ENCODE assay signal across 12 cellular contexts in the genomic region with DNA sequence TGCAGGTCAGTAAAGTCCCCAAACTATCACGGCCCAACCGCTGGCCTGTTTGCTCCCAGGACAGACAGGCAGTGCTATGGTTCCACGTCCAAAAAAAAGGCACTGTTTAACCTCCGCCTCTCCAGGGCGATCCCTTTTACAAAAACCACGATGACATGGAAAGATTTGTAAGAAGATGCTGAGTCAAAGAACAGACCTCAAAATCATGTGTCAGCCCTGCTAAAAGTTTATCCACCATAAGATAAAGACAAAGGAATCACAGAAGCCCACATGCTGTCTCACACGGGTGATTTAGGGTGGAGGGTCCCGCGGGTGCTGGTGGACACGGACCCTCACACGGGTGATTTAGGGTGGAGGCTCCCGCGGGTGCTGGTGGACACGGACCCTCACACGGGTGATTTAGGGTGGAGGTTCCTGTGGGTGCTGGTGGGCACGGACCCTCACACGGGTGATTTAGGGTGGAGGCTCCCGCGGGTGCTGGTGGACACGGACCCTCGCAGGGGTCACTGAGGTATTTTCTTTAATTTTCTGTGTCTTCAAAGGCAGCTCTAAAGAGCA.
DNase-seq lines count a peak whose midpoint lies in the region; ATAC-seq and TF ChIP-seq lines count a peak whose summit lies in the region.
"Had no signal": no experiment of that assay in that cellular context is flagged by ENCODE, and none has a peak within 500 bp of the region (broad histone marks: within the 10 kb centered on the region; RNA-seq: fewer than 3 reads in every experiment).

No MANE protein-coding gene starts in this region.

- H3K9me3 Mint-ChIP-seq in natural killer cell (no peaks in the 10 kb centered on the region), activated B cell treated with CpG ODN at 0.5 μM for 24 hours (no peaks in the 10 kb centered on the region)
- H3K9me3 Mint-ChIP-seq in natural killer cell treated with Interleukin-12 subunit alpha and Interleukin-12 subunit beta and Interleukin-15 and Interleukin-18, amount 100 ng/mL, for 72 hours, result peaks cover 3% of the 10 kb centered on the region
- H3K9me3 Mint-ChIP-seq: neural crest cell had no signal

- H3K4me3 Mint-ChIP-seq in natural killer cell (no peak overlapping the region), activated B cell treated with CpG ODN at 0.5 μM for 24 hours (no peak overlapping the region)
- H3K4me3 Mint-ChIP-seq in natural killer cell treated with Interleukin-12 subunit alpha and Interleukin-12 subunit beta and Interleukin-15 and Interleukin-18, amount 100 ng/mL, for 72 hours, result no peak overlapping the region
- H3K4me3 Mint-ChIP-seq: activated CD4-positive, alpha-beta T cell treated with anti-CD3 and anti-CD28 coated beads for 36 hours had no signal

- CTCF ChIA-PET in activated B cell treated with CpG ODN at 0.5 μM for 24 hours (lab: Charles Lee), result no interaction called here

- intact Hi-C loops in natural killer cell (cut with micrococcal nuclease), result no loop called here
- intact Hi-C loops in activated B cell treated with CpG ODN at 0.5 μM for 24 hours (cut with micrococcal nuclease), result loop anchor here (10.0 kb wide), 1 partner anchor 87 kb away; no protein-coding TSS in a partner anchor
- intact Hi-C loops in Right ventricle myocardium superior (cut with DNase I), result no loop called here

- TF ChIP-seq CTCF in natural killer cell (IDR thresholded peaks at IDR 0.05) (no peak), activated B cell treated with CpG ODN at 0.5 μM for 24 hours (IDR thresholded peaks at IDR 0.05) (no peak)

- peak; percentile 7 for DNase-seq in natural killer cell
- no peak for DNase-seq in natural killer cell treated with Interleukin-12 subunit alpha and Interleukin-12 subunit beta and Interleukin-15 and Interleukin-18, amount 100 ng/mL, for 72 hours (ENCODE audit: low spot score)
- peak; percentile 4 for DNase-seq in activated B cell treated with CpG ODN at 0.5 μM for 24 hours
- DNase-seq in left lobe of liver (ENCODE audit: low spot score), result peak; percentile 43
- DNase-seq in stimulated activated CD4-positive, alpha-beta T cell treated with anti-CD3 and anti-CD28 coated beads, Interleukin-12 subunit alpha, Interleukin-12 subunit beta, amount 100 ng/mL, for 4 hours, result no peak
- DNase-seq in ecto neural progenitor cell (ENCODE audit: low spot score), result no peak
- DNase-seq in GOT3 (lab: John Stamatoyannopoulos, UW), result no peak
- no peak for DNase-seq in Right ventricle myocardium superior
- DNase-seq: activated CD4-positive, alpha-beta T cell treated with anti-CD3 and anti-CD28 coated beads for 36 hours; NCI-H510A treated with DMSO at 0.1 percent for 48 hours; stimulated activated naive CD8-positive, alpha-beta T cell treated with anti-CD3 and anti-CD28 coated beads, Interleukin-15, Interleukin-2, amounts not matched to agents 100 U/mL and 50 U/mL, for 24 hours had no signal

- H3K4me1 Mint-ChIP-seq in natural killer cell (peaks cover 8 to 13% of the 10 kb centered on the region in 2 donors), activated B cell treated with CpG ODN at 0.5 μM for 24 hours (peaks cover 15% of the 10 kb centered on the region)
- peaks cover 5 to 8% of the 10 kb centered on the region in 2 donors for H3K4me1 Mint-ChIP-seq in natural killer cell treated with Interleukin-12 subunit alpha and Interleukin-12 subunit beta and Interleukin-15 and Interleukin-18, amount 100 ng/mL, for 72 hours (ENCODE audit: low read depth in 2 of 2)

- H3K36me3 Mint-ChIP-seq in natural killer cell, result no peaks in the 10 kb centered on the region
- no peaks in the 10 kb centered on the region for H3K36me3 Mint-ChIP-seq in natural killer cell treated with Interleukin-12 subunit alpha and Interleukin-12 subunit beta and Interleukin-15 and Interleukin-18, amount 100 ng/mL, for 72 hours
- no peaks in the 10 kb centered on the region for H3K36me3 Mint-ChIP-seq in activated B cell treated with CpG ODN at 0.5 μM for 24 hours (ENCODE audit: low read depth)

- H3K27me3 Mint-ChIP-seq in natural killer cell (ENCODE audit: low read depth in 2 of 2) (no peaks in the 10 kb centered on the region), activated B cell treated with CpG ODN at 0.5 μM for 24 hours (no peaks in the 10 kb centered on the region)
- H3K27me3 Mint-ChIP-seq in natural killer cell treated with Interleukin-12 subunit alpha and Interleukin-12 subunit beta and Interleukin-15 and Interleukin-18, amount 100 ng/mL, for 72 hours, result no peaks in the 10 kb centered on the region
- H3K27me3 Mint-ChIP-seq: activated CD4-positive, alpha-beta T cell treated with anti-CD3 and anti-CD28 coated beads for 36 hours had no signal

- POLR2A ChIA-PET in activated B cell treated with CpG ODN at 0.5 μM for 24 hours (lab: Charles Lee), result no interaction called here

- ATAC-seq in natural killer cell (no peak), activated B cell treated with CpG ODN at 0.5 μM for 24 hours (ENCODE audit: low read depth) (no peak), left lobe of liver (no peak), Right ventricle myocardium superior (ENCODE audit: poor library complexity) (no peak)
- ATAC-seq in natural killer cell treated with Interleukin-12 subunit alpha and Interleukin-12 subunit beta and Interleukin-15 and Interleukin-18, amount 100 ng/mL, for 72 hours, result no peak
- ATAC-seq: stimulated activated naive CD8-positive, alpha-beta T cell treated with anti-CD3 and anti-CD28 coated beads, Interleukin-15, Interleukin-2, amounts not matched to agents 100 U/mL and 50 U/mL, for 24 hours had no signal

- H3K27ac Mint-ChIP-seq in natural killer cell, result no peak overlapping the region
- H3K27ac Mint-ChIP-seq in natural killer cell treated with Interleukin-12 subunit alpha and Interleukin-12 subunit beta and Interleukin-15 and Interleukin-18, amount 100 ng/mL, for 72 hours, result no peak overlapping the region
- H3K27ac Mint-ChIP-seq in activated B cell treated with CpG ODN at 0.5 μM for 24 hours, result no peak overlapping the region
- H3K27ac Mint-ChIP-seq: activated CD4-positive, alpha-beta T cell treated with anti-CD3 and anti-CD28 coated beads for 36 hours had no signal

Comparison
In these comparisons a context has a peak if more than half of its experiments do, and no peak if none do; other contexts are left out.
1. DNase-seq: peak in natural killer cell (single experiment), activated B cell treated with CpG ODN at 0.5 μM for 24 hours (single experiment) and left lobe of liver (single experiment); none in natural killer cell treated with Interleukin-12 subunit alpha and Interleukin-12 subunit beta and Interleukin-15 and Interleukin-18, amount 100 ng/mL, for 72 hours (single experiment), stimulated activated CD4-positive, alpha-beta T cell treated with anti-CD3 and anti-CD28 coated beads, Interleukin-12 subunit alpha, Interleukin-12 subunit beta, amount 100 ng/mL, for 4 hours (single experiment), ecto neural progenitor cell (single experiment), GOT3 (single experiment) and Right ventricle myocardium superior (single experiment).